In the genomic region with DNA sequence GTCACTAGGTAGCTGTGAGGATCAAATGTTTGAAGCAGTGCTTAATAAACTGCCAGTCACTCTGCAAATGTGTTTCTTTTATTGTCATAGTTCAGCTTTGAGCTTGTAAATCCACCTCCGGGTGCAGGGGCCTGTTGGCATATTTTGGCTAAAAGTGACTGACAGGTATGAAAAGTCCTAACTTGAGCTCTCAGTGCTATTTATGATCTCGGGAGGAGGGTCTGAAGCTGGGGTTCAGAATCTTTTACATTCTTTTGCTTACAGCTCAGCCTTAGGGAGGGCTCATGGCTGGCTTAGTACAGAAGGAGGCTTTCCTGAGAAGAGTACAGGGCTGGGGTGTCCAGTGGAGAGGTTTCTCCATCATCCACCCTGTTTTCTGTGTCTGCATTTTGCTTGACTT, we compare ENCODE assay signal across 1 cellular context.
TF ChIP-seq lines count a peak whose summit lies in the region.

No MANE protein-coding gene starts in this region.

TF ChIP-seq in WTC11, 78 proteins besides CTCF, POLR2A, EP300 and RAD21 (continued from another document):
- TF ChIP-seq MLX (CRISPR knock-in tag; IDR thresholded peaks at IDR 0.05) (no peak), SOX15 (CRISPR knock-in tag; IDR thresholded peaks at IDR 0.05) (no peak)
